Comparison of ENCODE assay signal across 20 cellular contexts in genomic region chr21:37550618-37551405, GRCh38.
DNase-seq lines count a peak whose midpoint lies in the region; ATAC-seq and TF ChIP-seq lines count a peak whose summit lies in the region.
"Had no signal": no experiment of that assay in that cellular context is flagged by ENCODE, and none has a peak within 500 bp of the region (broad histone marks: within the 10 kb centered on the region; RNA-seq: fewer than 3 reads in every experiment).

No MANE protein-coding gene starts in this region.

- TF ChIP-seq POLR2A in esophagus muscularis mucosa (IDR thresholded peaks at IDR 0.05; ENCODE audit: low read depth): no peak

- ATAC-seq in Panc1: no peak
- no peak for ATAC-seq in stimulated activated memory B cell treated with anti-CD40 and anti-IgM and Interleukin-4, amounts not matched to agents 10 μg/mL and 1 μg/mL and 100 μg/mL, for 72 hours

- H3K27me3 ChIP-seq in CD8-positive, alpha-beta memory T cell (ENCODE audit: insufficient read depth, low read length, poor library complexity, severe bottlenecking): no peaks in the 10 kb centered on the region
- H3K27me3 ChIP-seq in Panc1 (ENCODE audit: control insufficient read depth, insufficient read depth, low read length): no peaks in the 10 kb centered on the region
- H3K27me3 ChIP-seq in esophagus muscularis mucosa: no peaks in the 10 kb centered on the region
- H3K27me3 ChIP-seq in SK-N-SH (ENCODE audit: insufficient read depth): no peaks in the 10 kb centered on the region
- H3K27me3 ChIP-seq: ascending aorta, colonic mucosa had no signal

- DNase-seq in CD8-positive, alpha-beta memory T cell: no peak
- DNase-seq in Panc1 (ENCODE audit: low read depth, low spot score) (no peak), esophagus muscularis mucosa (ENCODE audit: extremely low spot score) (no peak), osteocyte (ENCODE audit: extremely low spot score, unreplicated experiment) (peak; percentile 44), DMS153 treated with DMSO at 0.1 percent for 48 hours (lab: John Stamatoyannopoulos, UW; ENCODE audit: unreplicated experiment) (no peak), activated gamma-delta T cell treated with Interleukin-2 at 50 U/mL for 16 hours (no peak), SK-N-SH (no peak)
- DNase-seq: activated CD4-positive, alpha-beta T cell treated with anti-CD3 and anti-CD28 coated beads, Interleukin-2, amount 10 ng/mL, durations not matched to agents 24 days and 14 days; activated naive CD4-positive, alpha-beta T cell treated with anti-CD3 and anti-CD28 coated beads, Interleukin-2, amount 10 ng/mL, durations not matched to agents 7 days and 5 days; activated T-cell treated with anti-CD3 and anti-CD28 coated beads for 4 hours; CD4-positive, alpha-beta T cell; KBM-7; mesendoderm; MV-4-11; retina; stimulated activated CD4-positive, alpha-beta T cell treated with anti-CD3 and anti-CD28 coated beads, Interleukin-15, amount 100 ng/mL, for 24 hours had no signal

- POLR2A ChIA-PET in CD8-positive, alpha-beta memory T cell (lab: Charles Lee): no interaction called here
- POLR2A ChIA-PET in Panc1 (lab: Charles Lee): interaction anchor here (0.5 to 0.9 kb wide), 3 partner anchors 13 to 1377 kb away, joined by 3 to 12 read pairs (median 5); no protein-coding TSS in a partner anchor
- POLR2A ChIA-PET in SK-N-SH (lab: Yijun Ruan, JAX): no interaction called here

- peaks cover 0 to 5% (median 0%) of the 10 kb centered on the region in 5 donors for H3K9me3 Mint-ChIP-seq in CD8-positive, alpha-beta memory T cell
- H3K9me3 Mint-ChIP-seq in osteocyte (ENCODE audit: unreplicated experiment): no peaks in the 10 kb centered on the region
- H3K9me3 Mint-ChIP-seq in stimulated activated memory B cell treated with anti-CD40 and anti-IgM and Interleukin-4, amounts not matched to agents 10 μg/mL and 1 μg/mL and 100 μg/mL, for 72 hours: no peaks in the 10 kb centered on the region
- H3K9me3 Mint-ChIP-seq: activated CD4-positive, alpha-beta T cell treated with anti-CD3 and anti-CD28 coated beads, Interleukin-2, amount 10 ng/mL, durations not matched to agents 24 days and 14 days; activated naive CD4-positive, alpha-beta T cell treated with anti-CD3 and anti-CD28 coated beads, Interleukin-2, amount 10 ng/mL, durations not matched to agents 7 days and 5 days; CD4-positive, alpha-beta T cell had no signal

- CTCF ChIA-PET in CD8-positive, alpha-beta memory T cell (lab: Charles Lee): interaction anchor here (0.9 kb wide), 1 partner anchor 13 kb away, joined by 3 read pairs; no protein-coding TSS in a partner anchor
- CTCF ChIA-PET in Panc1 (lab: Charles Lee) (interaction anchor here (0.6 to 1.7 kb wide), 3 partner anchors 10 to 357 kb away, joined by 4 to 5 read pairs (median 5); no protein-coding TSS in a partner anchor), SK-N-SH (lab: Yijun Ruan, JAX) (no interaction called here)

- H3K4me2 ChIP-seq in SK-N-SH: no peak overlapping the region

- H3K4me3 Mint-ChIP-seq in CD8-positive, alpha-beta memory T cell: no peak overlapping the region
- H3K4me3 Mint-ChIP-seq in osteocyte (ENCODE audit: unreplicated experiment): peak overlapping the region; percentile 6
- H3K4me3 Mint-ChIP-seq in stimulated activated memory B cell treated with anti-CD40 and anti-IgM and Interleukin-4, amounts not matched to agents 10 μg/mL and 1 μg/mL and 100 μg/mL, for 72 hours: no peak overlapping the region
- H3K4me3 Mint-ChIP-seq: activated CD4-positive, alpha-beta T cell treated with anti-CD3 and anti-CD28 coated beads, Interleukin-2, amount 10 ng/mL, durations not matched to agents 24 days and 14 days; activated naive CD4-positive, alpha-beta T cell treated with anti-CD3 and anti-CD28 coated beads, Interleukin-2, amount 10 ng/mL, durations not matched to agents 7 days and 5 days; CD4-positive, alpha-beta T cell; neural crest cell had no signal

- in situ Hi-C loops in Panc1 (cut with HindIII; ENCODE audit: low pct_unique_long_range_greater_than_20kb, low sequenced_read_pairs): no loop called here

- H3K36me3 ChIP-seq in CD8-positive, alpha-beta memory T cell (ENCODE audit: insufficient read depth, low read length): no peaks in the 10 kb centered on the region
- H3K36me3 ChIP-seq in Panc1 (ENCODE audit: control insufficient read depth, insufficient read depth, low read length) (no peaks in the 10 kb centered on the region), esophagus muscularis mucosa (no peaks in the 10 kb centered on the region), SK-N-SH (replicated peaks in 1 of 2; ENCODE audit: control insufficient read depth in 1 of 2, insufficient read depth in 2 of 2, low read length in 1 of 2) (no peaks in the 10 kb centered on the region)
- H3K36me3 ChIP-seq: ascending aorta, colonic mucosa had no signal

- H3K9me2 ChIP-seq in SK-N-SH: no peaks in the 10 kb centered on the region

- H4K20me1 ChIP-seq in SK-N-SH (ENCODE audit: insufficient read depth): no peaks in the 10 kb centered on the region

- peaks cover 8% of the 10 kb centered on the region for H3K4me1 ChIP-seq in CD8-positive, alpha-beta memory T cell (ENCODE audit: insufficient read depth, low read length)
- H3K4me1 ChIP-seq in Panc1 (ENCODE audit: control insufficient read depth, insufficient read depth, low read length) (peaks cover 39% of the 10 kb centered on the region), esophagus muscularis mucosa (peaks cover 27 to 36% (median 30%) of the 10 kb centered on the region in 4 donors), SK-N-SH (ENCODE audit: control insufficient read depth in 1 of 2, insufficient read depth in 2 of 2, low read depth in 1 of 2, low read length in 1 of 2) (peaks cover 0 to 4% of the 10 kb centered on the region in 2 experiments; a peak in 2 of 4 replicates)
- H3K4me1 ChIP-seq: ascending aorta, colonic mucosa had no signal

- H3K9ac ChIP-seq in SK-N-SH: no peak overlapping the region

- BruUV-seq in Panc1 (replicated peaks; lab: Mats Ljungman, UMichigan): no TSS peak

- no peak for TF ChIP-seq RAD21 in SK-N-SH (IDR thresholded peaks at IDR 0.05; ENCODE audit: low read length)

- H3K9me3 ChIP-seq in CD8-positive, alpha-beta memory T cell (ENCODE audit: low read length): no peaks in the 10 kb centered on the region
- H3K9me3 ChIP-seq in Panc1 (ENCODE audit: control insufficient read depth, insufficient read depth, low read depth, low read length): no peaks in the 10 kb centered on the region
- no peaks in the 10 kb centered on the region for H3K9me3 ChIP-seq in esophagus muscularis mucosa
- H3K9me3 ChIP-seq in SK-N-SH: no peaks in the 10 kb centered on the region
- H3K9me3 ChIP-seq: ascending aorta, colonic mucosa had no signal

- TF ChIP-seq CTCF in Panc1 (IDR thresholded peaks at IDR 0.05): no peak
- TF ChIP-seq CTCF in esophagus muscularis mucosa (IDR thresholded peaks at IDR 0.05): no peak
- no peak for TF ChIP-seq CTCF in osteocyte (IDR thresholded peaks at IDR 0.05)
- TF ChIP-seq CTCF in SK-N-SH (IDR thresholded peaks at IDR 0.05): no peak

- 55% methylated on average over 16 of the region's 16 CpGs for WGBS in esophagus muscularis mucosa
- WGBS in SK-N-SH (ENCODE audit: low lambda C conversion rate): 84% methylated on average over 8 of the region's 16 CpGs

- H3K4me1 Mint-ChIP-seq in CD8-positive, alpha-beta memory T cell: peaks cover 5 to 15% (median 6%) of the 10 kb centered on the region in 3 donors
- peaks cover 27% of the 10 kb centered on the region for H3K4me1 Mint-ChIP-seq in osteocyte (ENCODE audit: unreplicated experiment)
- H3K4me1 Mint-ChIP-seq in stimulated activated memory B cell treated with anti-CD40 and anti-IgM and Interleukin-4, amounts not matched to agents 10 μg/mL and 1 μg/mL and 100 μg/mL, for 72 hours: peaks cover 11% of the 10 kb centered on the region

- no peak for TF ChIP-seq EP300 in esophagus muscularis mucosa (IDR thresholded peaks at IDR 0.05)
- TF ChIP-seq EP300 in SK-N-SH (IDR thresholded peaks at IDR 0.05; ENCODE audit: borderline replicate concordance in 1 of 2, low read depth in 1 of 2, low read length in 1 of 2): no peak

- intact Hi-C loops in Panc1 (cut with micrococcal nuclease; ENCODE audit: unreplicated experiment): no loop called here
- intact Hi-C loops in esophagus muscularis mucosa (cut with DNase I): no loop called here

- no peak overlapping the region for H2AFZ ChIP-seq in SK-N-SH (ENCODE audit: low read depth)

- H3K36me3 Mint-ChIP-seq in CD8-positive, alpha-beta memory T cell: no peaks in the 10 kb centered on the region
- no peaks in the 10 kb centered on the region for H3K36me3 Mint-ChIP-seq in osteocyte (ENCODE audit: unreplicated experiment)
- no peaks in the 10 kb centered on the region for H3K36me3 Mint-ChIP-seq in stimulated activated memory B cell treated with anti-CD40 and anti-IgM and Interleukin-4, amounts not matched to agents 10 μg/mL and 1 μg/mL and 100 μg/mL, for 72 hours
- H3K36me3 Mint-ChIP-seq: activated naive CD4-positive, alpha-beta T cell treated with anti-CD3 and anti-CD28 coated beads, Interleukin-2, amount 10 ng/mL, durations not matched to agents 7 days and 5 days had no signal

- no peak overlapping the region for H3K27ac Mint-ChIP-seq in CD8-positive, alpha-beta memory T cell
- peak overlapping the region; percentile 54 for H3K27ac Mint-ChIP-seq in osteocyte (ENCODE audit: unreplicated experiment)
- H3K27ac Mint-ChIP-seq in stimulated activated memory B cell treated with anti-CD40 and anti-IgM and Interleukin-4, amounts not matched to agents 10 μg/mL and 1 μg/mL and 100 μg/mL, for 72 hours: no peak overlapping the region
- H3K27ac Mint-ChIP-seq: activated CD4-positive, alpha-beta T cell treated with anti-CD3 and anti-CD28 coated beads, Interleukin-2, amount 10 ng/mL, durations not matched to agents 24 days and 14 days; activated naive CD4-positive, alpha-beta T cell treated with anti-CD3 and anti-CD28 coated beads, Interleukin-2, amount 10 ng/mL, durations not matched to agents 7 days and 5 days; CD4-positive, alpha-beta T cell had no signal

- no peak overlapping the region for H3K4me3 ChIP-seq in CD8-positive, alpha-beta memory T cell (ENCODE audit: low read length)
- H3K4me3 ChIP-seq in Panc1 (ENCODE audit: low read depth in 2 of 2, low read length in 2 of 2) (peak overlapping the region in 1 of 2 experiments; percentile 18; a peak in 2 of 4 replicates), esophagus muscularis mucosa (peak overlapping the region in 3 of 4 donors; percentile 1 to 28 (median 19)), SK-N-SH (ENCODE audit: low read depth in 2 of 2, low read length in 1 of 2) (no peak overlapping the region)
- H3K4me3 ChIP-seq: ascending aorta, colonic mucosa had no signal

- H3F3A ChIP-seq in SK-N-SH (replicated peaks; ENCODE audit: insufficient read depth): no peaks in the 10 kb centered on the region

- peaks cover 9 to 36% of the 10 kb centered on the region in 2 donors for H3K27me3 Mint-ChIP-seq in CD8-positive, alpha-beta memory T cell
- H3K27me3 Mint-ChIP-seq in osteocyte (ENCODE audit: unreplicated experiment): no peaks in the 10 kb centered on the region
- peaks cover 50% of the 10 kb centered on the region for H3K27me3 Mint-ChIP-seq in stimulated activated memory B cell treated with anti-CD40 and anti-IgM and Interleukin-4, amounts not matched to agents 10 μg/mL and 1 μg/mL and 100 μg/mL, for 72 hours

- peak overlapping the region; percentile 46 for H3K27ac ChIP-seq in CD8-positive, alpha-beta memory T cell (ENCODE audit: low read depth, low read length)
- H3K27ac ChIP-seq in Panc1 (ENCODE audit: low read length) (peak overlapping the region; percentile 68), esophagus muscularis mucosa (replicated peaks in 1 of 4) (no peak overlapping the region), SK-N-SH (ENCODE audit: low read depth in 2 of 2, low read length in 1 of 2) (no peak overlapping the region)
- H3K27ac ChIP-seq: ascending aorta, colonic mucosa had no signal

- no peaks in the 10 kb centered on the region for H3K79me2 ChIP-seq in SK-N-SH (ENCODE audit: insufficient read depth)

Comparison
In these comparisons a context has a peak if more than half of its experiments do, and no peak if none do; other contexts are left out.
1. H3K27ac ChIP-seq: peak in CD8-positive, alpha-beta memory T cell (single experiment) and Panc1 (single experiment); none in esophagus muscularis mucosa (0 of 4) and SK-N-SH (0 of 2).
2. H3K4me3 ChIP-seq: peak in esophagus muscularis mucosa (3 of 4); none in CD8-positive, alpha-beta memory T cell (single experiment) and SK-N-SH (0 of 2).